1 cellular context compared by ENCODE assay signal in the genomic region with DNA sequence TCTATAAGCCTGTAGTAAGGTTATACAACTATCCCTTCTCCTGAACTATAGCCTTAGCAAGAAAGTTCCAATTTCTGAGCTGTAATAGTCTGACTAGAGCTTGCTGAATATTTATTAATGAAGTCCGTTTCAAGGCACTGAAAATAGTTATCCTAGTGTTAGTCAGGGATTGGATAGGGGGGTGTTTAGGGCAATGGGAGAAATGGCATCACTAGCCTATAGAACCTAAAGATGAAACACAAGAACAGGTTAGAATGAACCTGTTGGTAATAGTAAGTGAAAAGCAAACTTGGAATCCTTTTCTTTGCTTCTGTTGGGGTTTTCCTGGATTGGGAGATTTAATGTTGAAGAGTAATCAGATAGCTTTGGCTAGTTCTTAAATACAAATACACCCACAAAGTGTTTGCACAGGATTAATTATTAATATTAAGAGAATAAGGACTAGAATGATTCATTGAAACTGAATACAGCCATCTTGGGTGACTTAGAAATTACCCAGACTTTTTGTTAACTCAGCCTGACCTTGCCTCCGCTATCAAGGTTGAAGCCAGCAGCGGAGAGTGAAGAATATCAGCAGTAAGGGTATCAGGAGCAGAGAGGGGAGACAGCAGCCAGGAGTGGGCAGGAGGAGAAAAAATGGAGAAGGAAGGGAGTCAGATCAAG.
TF ChIP-seq lines count a peak whose summit lies in the region.

No MANE protein-coding gene starts in this region.

TF ChIP-seq in liver, 16 proteins besides CTCF, POLR2A, EP300 and RAD21:
- no peak for TF ChIP-seq TAF1 (conservative IDR thresholded peaks at IDR 0.05)
- peak; percentile 94 for TF ChIP-seq YY1 (IDR thresholded peaks at IDR 0.05)
- peak; percentile 26 to 40 for TF ChIP-seq HNF4A (conservative IDR thresholded peaks at IDR 0.05)
- TF ChIP-seq GABPA (IDR thresholded peaks at IDR 0.05 in 1 of 2, conservative IDR thresholded peaks at IDR 0.05 in 1 of 2), result no peak
- TF ChIP-seq NR2F2 (IDR thresholded peaks at IDR 0.05), result no peak
- TF ChIP-seq MAX (IDR thresholded peaks at IDR 0.05), result no peak
- no peak for TF ChIP-seq HNF4G (IDR thresholded peaks at IDR 0.05)
- TF ChIP-seq, protein P1, sequence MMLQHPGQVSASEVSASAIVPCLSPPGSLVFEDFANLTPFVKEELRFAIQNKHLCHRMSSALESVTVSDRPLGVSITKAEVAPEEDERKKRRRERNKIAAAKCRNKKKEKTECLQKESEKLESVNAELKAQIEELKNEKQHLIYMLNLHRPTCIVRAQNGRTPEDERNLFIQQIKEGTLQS (IDR thresholded peaks at IDR 0.05), result no peak
- TF ChIP-seq JUND (IDR thresholded peaks at IDR 0.05), result peak in 1 of 2 donors; percentile 36
- peak; percentile 28 for TF ChIP-seq ZBTB33 (IDR thresholded peaks at IDR 0.05)
- TF ChIP-seq SP1 (IDR thresholded peaks at IDR 0.05), result peak; percentile 51
- peak; percentile 30 to 32 for TF ChIP-seq RXRA (IDR thresholded peaks at IDR 0.05)
- no peak for TF ChIP-seq FOXA2 (IDR thresholded peaks at IDR 0.05)
- TF ChIP-seq FOXA1 (IDR thresholded peaks at IDR 0.05), result no peak
- TF ChIP-seq EGR1 (IDR thresholded peaks at IDR 0.05; ENCODE audit: low read depth in 2 of 2), result no peak
- peak; percentile 25 for TF ChIP-seq REST (IDR thresholded peaks at IDR 0.05)
